In the genomic region with DNA sequence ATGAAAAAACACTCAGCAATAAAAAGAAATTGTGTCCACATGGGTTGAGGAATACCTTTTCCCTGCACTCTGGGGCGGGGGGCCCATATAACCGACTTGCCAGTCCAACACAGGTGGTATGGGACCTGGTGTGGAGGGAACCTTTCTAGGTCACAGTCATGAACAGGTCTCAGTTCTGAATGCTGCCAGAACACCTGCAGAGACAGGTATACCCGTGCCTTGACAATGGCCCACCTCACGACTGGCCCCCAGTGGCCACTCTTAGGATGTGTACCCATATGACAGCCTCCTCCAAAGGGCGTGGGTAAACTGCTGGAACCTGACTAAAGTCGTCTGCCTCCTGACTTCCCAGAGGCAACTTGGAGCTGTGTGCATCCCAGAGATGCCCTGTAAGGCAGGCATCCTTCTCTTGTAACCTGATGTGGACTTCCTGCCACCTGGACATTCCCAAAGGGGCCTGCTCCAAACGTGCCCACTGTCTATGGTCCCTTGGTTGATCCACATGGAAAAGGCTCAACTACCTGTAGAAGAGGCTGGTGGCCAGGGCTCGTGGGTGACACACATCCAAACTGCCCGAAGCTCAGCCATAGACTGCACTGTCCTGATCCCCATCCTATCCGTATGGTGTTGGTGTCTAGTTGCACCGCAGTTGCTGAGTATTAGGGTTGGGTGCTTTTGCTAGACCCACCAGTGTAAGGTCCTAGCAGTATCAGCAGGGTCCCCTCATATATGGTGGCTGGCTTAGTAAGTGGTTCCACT, we compare ENCODE assay signal across 1 cellular context.
TF ChIP-seq lines count a peak whose summit lies in the region.

No MANE protein-coding gene starts in this region.

TF ChIP-seq in GM23338, 12 proteins besides CTCF, POLR2A, EP300 and RAD21 (continued from another document):
- TF ChIP-seq, protein P1, sequence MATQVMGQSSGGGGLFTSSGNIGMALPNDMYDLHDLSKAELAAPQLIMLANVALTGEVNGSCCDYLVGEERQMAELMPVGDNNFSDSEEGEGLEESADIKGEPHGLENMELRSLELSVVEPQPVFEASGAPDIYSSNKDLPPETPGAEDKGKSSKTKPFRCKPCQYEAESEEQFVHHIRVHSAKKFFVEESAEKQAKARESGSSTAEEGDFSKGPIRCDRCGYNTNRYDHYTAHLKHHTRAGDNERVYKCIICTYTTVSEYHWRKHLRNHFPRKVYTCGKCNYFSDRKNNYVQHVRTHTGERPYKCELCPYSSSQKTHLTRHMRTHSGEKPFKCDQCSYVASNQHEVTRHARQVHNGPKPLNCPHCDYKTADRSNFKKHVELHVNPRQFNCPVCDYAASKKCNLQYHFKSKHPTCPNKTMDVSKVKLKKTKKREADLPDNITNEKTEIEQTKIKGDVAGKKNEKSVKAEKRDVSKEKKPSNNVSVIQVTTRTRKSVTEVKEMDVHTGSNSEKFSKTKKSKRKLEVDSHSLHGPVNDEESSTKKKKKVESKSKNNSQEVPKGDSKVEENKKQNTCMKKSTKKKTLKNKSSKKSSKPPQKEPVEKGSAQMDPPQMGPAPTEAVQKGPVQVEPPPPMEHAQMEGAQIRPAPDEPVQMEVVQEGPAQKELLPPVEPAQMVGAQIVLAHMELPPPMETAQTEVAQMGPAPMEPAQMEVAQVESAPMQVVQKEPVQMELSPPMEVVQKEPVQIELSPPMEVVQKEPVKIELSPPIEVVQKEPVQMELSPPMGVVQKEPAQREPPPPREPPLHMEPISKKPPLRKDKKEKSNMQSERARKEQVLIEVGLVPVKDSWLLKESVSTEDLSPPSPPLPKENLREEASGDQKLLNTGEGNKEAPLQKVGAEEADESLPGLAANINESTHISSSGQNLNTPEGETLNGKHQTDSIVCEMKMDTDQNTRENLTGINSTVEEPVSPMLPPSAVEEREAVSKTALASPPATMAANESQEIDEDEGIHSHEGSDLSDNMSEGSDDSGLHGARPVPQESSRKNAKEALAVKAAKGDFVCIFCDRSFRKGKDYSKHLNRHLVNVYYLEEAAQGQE (IDR thresholded peaks at IDR 0.05; ENCODE audit: unreplicated experiment), result no peak
- no peak for TF ChIP-seq POLR2AphosphoS5 (IDR thresholded peaks at IDR 0.05; ENCODE audit: low read depth)
- TF ChIP-seq NANOG (IDR thresholded peaks at IDR 0.05; ENCODE audit: borderline replicate concordance), result no peak
- no peak for TF ChIP-seq ZNF114 (CRISPR knock-in tag; IDR thresholded peaks at IDR 0.05)
- no peak for TF ChIP-seq EZH2phosphoT487 (IDR thresholded peaks at IDR 0.05; ENCODE audit: unreplicated experiment)
- TF ChIP-seq STAT1 (IDR thresholded peaks at IDR 0.05; ENCODE audit: unreplicated experiment), result no peak
- TF ChIP-seq, protein P2, sequence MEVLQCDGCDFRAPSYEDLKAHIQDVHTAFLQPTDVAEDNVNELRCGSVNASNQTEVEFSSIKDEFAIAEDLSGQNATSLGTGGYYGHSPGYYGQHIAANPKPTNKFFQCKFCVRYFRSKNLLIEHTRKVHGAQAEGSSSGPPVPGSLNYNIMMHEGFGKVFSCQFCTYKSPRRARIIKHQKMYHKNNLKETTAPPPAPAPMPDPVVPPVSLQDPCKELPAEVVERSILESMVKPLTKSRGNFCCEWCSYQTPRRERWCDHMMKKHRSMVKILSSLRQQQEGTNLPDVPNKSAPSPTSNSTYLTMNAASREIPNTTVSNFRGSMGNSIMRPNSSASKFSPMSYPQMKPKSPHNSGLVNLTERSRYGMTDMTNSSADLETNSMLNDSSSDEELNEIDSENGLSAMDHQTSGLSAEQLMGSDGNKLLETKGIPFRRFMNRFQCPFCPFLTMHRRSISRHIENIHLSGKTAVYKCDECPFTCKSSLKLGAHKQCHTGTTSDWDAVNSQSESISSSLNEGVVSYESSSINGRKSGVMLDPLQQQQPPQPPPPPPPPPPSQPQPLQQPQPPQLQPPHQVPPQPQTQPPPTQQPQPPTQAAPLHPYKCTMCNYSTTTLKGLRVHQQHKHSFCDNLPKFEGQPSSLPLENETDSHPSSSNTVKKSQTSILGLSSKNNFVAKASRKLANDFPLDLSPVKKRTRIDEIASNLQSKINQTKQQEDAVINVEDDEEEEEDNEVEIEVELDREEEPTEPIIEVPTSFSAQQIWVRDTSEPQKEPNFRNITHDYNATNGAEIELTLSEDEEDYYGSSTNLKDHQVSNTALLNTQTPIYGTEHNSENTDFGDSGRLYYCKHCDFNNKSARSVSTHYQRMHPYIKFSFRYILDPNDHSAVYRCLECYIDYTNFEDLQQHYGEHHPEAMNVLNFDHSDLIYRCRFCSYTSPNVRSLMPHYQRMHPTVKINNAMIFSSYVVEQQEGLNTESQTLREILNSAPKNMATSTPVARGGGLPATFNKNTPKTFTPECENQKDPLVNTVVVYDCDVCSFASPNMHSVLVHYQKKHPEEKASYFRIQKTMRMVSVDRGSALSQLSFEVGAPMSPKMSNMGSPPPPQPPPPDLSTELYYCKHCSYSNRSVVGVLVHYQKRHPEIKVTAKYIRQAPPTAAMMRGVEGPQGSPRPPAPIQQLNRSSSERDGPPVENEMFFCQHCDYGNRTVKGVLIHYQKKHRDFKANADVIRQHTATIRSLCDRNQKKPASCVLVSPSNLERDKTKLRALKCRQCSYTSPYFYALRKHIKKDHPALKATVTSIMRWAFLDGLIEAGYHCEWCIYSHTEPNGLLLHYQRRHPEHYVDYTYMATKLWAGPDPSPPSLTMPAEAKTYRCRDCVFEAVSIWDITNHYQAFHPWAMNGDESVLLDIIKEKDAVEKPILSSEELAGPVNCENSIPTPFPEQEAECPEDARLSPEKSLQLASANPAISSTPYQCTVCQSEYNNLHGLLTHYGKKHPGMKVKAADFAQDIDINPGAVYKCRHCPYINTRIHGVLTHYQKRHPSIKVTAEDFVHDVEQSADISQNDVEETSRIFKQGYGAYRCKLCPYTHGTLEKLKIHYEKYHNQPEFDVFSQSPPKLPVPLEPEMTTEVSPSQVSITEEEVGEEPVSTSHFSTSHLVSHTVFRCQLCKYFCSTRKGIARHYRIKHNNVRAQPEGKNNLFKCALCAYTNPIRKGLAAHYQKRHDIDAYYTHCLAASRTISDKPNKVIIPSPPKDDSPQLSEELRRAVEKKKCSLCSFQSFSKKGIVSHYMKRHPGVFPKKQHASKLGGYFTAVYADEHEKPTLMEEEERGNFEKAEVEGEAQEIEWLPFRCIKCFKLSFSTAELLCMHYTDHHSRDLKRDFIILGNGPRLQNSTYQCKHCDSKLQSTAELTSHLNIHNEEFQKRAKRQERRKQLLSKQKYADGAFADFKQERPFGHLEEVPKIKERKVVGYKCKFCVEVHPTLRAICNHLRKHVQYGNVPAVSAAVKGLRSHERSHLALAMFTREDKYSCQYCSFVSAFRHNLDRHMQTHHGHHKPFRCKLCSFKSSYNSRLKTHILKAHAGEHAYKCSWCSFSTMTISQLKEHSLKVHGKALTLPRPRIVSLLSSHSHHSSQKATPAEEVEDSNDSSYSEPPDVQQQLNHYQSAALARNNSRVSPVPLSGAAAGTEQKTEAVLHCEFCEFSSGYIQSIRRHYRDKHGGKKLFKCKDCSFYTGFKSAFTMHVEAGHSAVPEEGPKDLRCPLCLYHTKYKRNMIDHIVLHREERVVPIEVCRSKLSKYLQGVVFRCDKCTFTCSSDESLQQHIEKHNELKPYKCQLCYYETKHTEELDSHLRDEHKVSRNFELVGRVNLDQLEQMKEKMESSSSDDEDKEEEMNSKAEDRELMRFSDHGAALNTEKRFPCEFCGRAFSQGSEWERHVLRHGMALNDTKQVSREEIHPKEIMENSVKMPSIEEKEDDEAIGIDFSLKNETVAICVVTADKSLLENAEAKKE (CRISPR knock-in tag; IDR thresholded peaks at IDR 0.05), result no peak
- TF ChIP-seq CREB1 (CRISPR knock-in tag; IDR thresholded peaks at IDR 0.05; ENCODE audit: low read depth), result no peak
- no peak for TF ChIP-seq EZH2 (IDR thresholded peaks at IDR 0.05; ENCODE audit: low read depth, unreplicated experiment)
TF ChIP-seq in GM23338: peak in this region for 0.
